10 cellular contexts compared by ENCODE assay signal in genomic region chr6:133854633-133855598, GRCh38. TPM values are rescaled to one million over a fixed set of nuclear protein-coding genes. Genes with fewer than 3 reads are reported as not detected.
DNase-seq lines count a peak whose midpoint lies in the region; ATAC-seq and TF ChIP-seq lines count a peak whose summit lies in the region.
"Had no signal": no experiment of that assay in that cellular context is flagged by ENCODE, and none has a peak within 500 bp of the region (broad histone marks: within the 10 kb centered on the region; RNA-seq: fewer than 3 reads in every experiment).

No MANE protein-coding gene starts in this region.

- no peaks in the 10 kb centered on the region for H3K9me2 ChIP-seq in neural cell (ENCODE audit: insufficient read depth, low read length)

- peaks cover 53% of the 10 kb centered on the region for H3K27me3 ChIP-seq in neural cell (ENCODE audit: insufficient read depth, low read depth, low read length)

- no peaks in the 10 kb centered on the region for H3K36me3 ChIP-seq in neural cell (ENCODE audit: insufficient read depth, low read length)

- no peak overlapping the region for H3K9ac ChIP-seq in neural cell (ENCODE audit: low read length)
- H3K9ac ChIP-seq: parathyroid adenoma had no signal

- H3K79me2 ChIP-seq in neural cell (replicated peaks; ENCODE audit: insufficient read depth, low read length) = no peaks in the 10 kb centered on the region
- H3K79me2 ChIP-seq: parathyroid adenoma had no signal

- TF ChIP-seq EP300 in neural cell (conservative IDR thresholded peaks at IDR 0.05; ENCODE audit: poor library complexity, severe bottlenecking) = no peak

- no peak overlapping the region for H3K27ac Mint-ChIP-seq in endothelial cell (ENCODE audit: unreplicated experiment)

- H2AFZ ChIP-seq in neural cell (ENCODE audit: low read depth, low read length) = no peak overlapping the region
- H2AFZ ChIP-seq: parathyroid adenoma had no signal

- no peaks in the 10 kb centered on the region for H3K9me3 Mint-ChIP-seq in endothelial cell (ENCODE audit: unreplicated experiment)

- H3K9me3 ChIP-seq in neural cell (ENCODE audit: low read length) = no peaks in the 10 kb centered on the region

- H3K4me3 ChIP-seq in LNCaP clone FGC (ENCODE audit: low read depth, low read length) (no peak overlapping the region), neural cell (ENCODE audit: low read length) (peak overlapping the region; percentile 53)

- no peaks in the 10 kb centered on the region for H3K36me3 Mint-ChIP-seq in endothelial cell (ENCODE audit: low read depth, unreplicated experiment)

- H3K27me3 Mint-ChIP-seq in endothelial cell (ENCODE audit: unreplicated experiment) = peaks cover 6% of the 10 kb centered on the region

- peak overlapping the region; percentile 89 for H3K4me3 Mint-ChIP-seq in endothelial cell (ENCODE audit: unreplicated experiment)

- TF ChIP-seq CTCF in LNCaP clone FGC (IDR thresholded peaks at IDR 0.05; ENCODE audit: control insufficient read depth, extremely low read depth, insufficient read depth) = peak; percentile 13; the same call in 1 of the 2 replicates
- TF ChIP-seq CTCF in endothelial cell (IDR thresholded peaks at IDR 0.05; ENCODE audit: unreplicated experiment) = no peak
- TF ChIP-seq CTCF in neural cell (IDR thresholded peaks at IDR 0.05; ENCODE audit: poor library complexity, severe bottlenecking) = no peak

- TF ChIP-seq RAD21 in neural cell (conservative IDR thresholded peaks at IDR 0.05) = no peak

- DNase-seq in DMS153 treated with DMSO at 0.1 percent for 48 hours (lab: John Stamatoyannopoulos, UW; ENCODE audit: unreplicated experiment) (peak; percentile 17), LNCaP clone FGC (ENCODE audit: low read depth) (no peak), endothelial cell (ENCODE audit: low spot score) (peak; percentile 14)
- DNase-seq: stimulated activated naive CD4-positive, alpha-beta T cell treated with Interleukin-2 at 50 U/mL for 16 hours had no signal

- no peaks in the 10 kb centered on the region for H4K20me1 ChIP-seq in neural cell (ENCODE audit: insufficient read depth)

- ATAC-seq in GM21381 (IDR thresholded peaks at IDR 0.05; ENCODE audit: unreplicated experiment) = no peak
- ATAC-seq in GM18519 (IDR thresholded peaks at IDR 0.05; ENCODE audit: low FRiP score, unreplicated experiment) = no peak
- no peak for ATAC-seq in GM19397 (IDR thresholded peaks at IDR 0.05; ENCODE audit: unreplicated experiment)
- ATAC-seq in HG02571 (IDR thresholded peaks at IDR 0.05; ENCODE audit: unreplicated experiment) = no peak

- H3K4me2 ChIP-seq in neural cell (ENCODE audit: low read length) = peak overlapping the region; percentile 12

- H3F3A ChIP-seq in neural cell (ENCODE audit: insufficient read depth, low read length, poor library complexity, severe bottlenecking) = no peaks in the 10 kb centered on the region

- peaks cover 9% of the 10 kb centered on the region for H3K4me1 Mint-ChIP-seq in endothelial cell (ENCODE audit: unreplicated experiment)

- no peak overlapping the region for H3K27ac ChIP-seq in neural cell (ENCODE audit: low read length)
- H3K27ac ChIP-seq: parathyroid adenoma had no signal

TF ChIP-seq in neural cell, 6 proteins besides CTCF, POLR2A, EP300 and RAD21:
- TF ChIP-seq POLR2AphosphoS5 (IDR thresholded peaks at IDR 0.05) (peak; percentile 64), TAF1 (IDR thresholded peaks at IDR 0.05; ENCODE audit: low read depth) (no peak), EZH2 (IDR thresholded peaks at IDR 0.05; ENCODE audit: borderline replicate concordance, insufficient read depth, low read length, poor library complexity, severe bottlenecking) (no peak)

RNA-seq across cellular contexts. Expression of gene TCF21, which starts 34.0 kb away (rescaled TPM):
- total RNA-seq in endothelial cell (ENCODE audit: unreplicated experiment) = not detected
- polyA plus RNA-seq in neural cell = not detected in 2 replicates
- polyA minus RNA-seq in neural cell = not detected in 2 replicates
